Comparison of ENCODE assay signal across 1 cellular context in genomic region chr16:72073831-72074230, GRCh38.
TF ChIP-seq lines count a peak whose summit lies in the region.

No MANE protein-coding gene starts in this region.

TF ChIP-seq in IMR-90, 13 proteins besides CTCF, POLR2A, EP300 and RAD21:
- TF ChIP-seq USF2 (IDR thresholded peaks at IDR 0.05; ENCODE audit: low read depth, low read length) (no peak), MAFK (IDR thresholded peaks at IDR 0.05; ENCODE audit: low read depth, low read length) (no peak), MXI1 (IDR thresholded peaks at IDR 0.05; ENCODE audit: borderline replicate concordance, low read depth, low read length) (no peak), CHD1 (IDR thresholded peaks at IDR 0.05; ENCODE audit: low read depth, low read length) (no peak), CEBPB (IDR thresholded peaks at IDR 0.05; ENCODE audit: low read depth, low read length) (no peak), RCOR1 (IDR thresholded peaks at IDR 0.05; ENCODE audit: insufficient replicate concordance, low read length) (no peak), ELK1 (IDR thresholded peaks at IDR 0.05; ENCODE audit: borderline replicate concordance, low read depth, low read length) (no peak), NFE2L2 (IDR thresholded peaks at IDR 0.05; ENCODE audit: low read depth, low read length) (no peak), MAZ (IDR thresholded peaks at IDR 0.05; ENCODE audit: borderline replicate concordance, low read depth, low read length) (no peak), FOS (IDR thresholded peaks at IDR 0.05; ENCODE audit: low read depth, low read length) (no peak), SMC3 (IDR thresholded peaks at IDR 0.05; ENCODE audit: low read depth, low read length) (no peak), RFX5 (IDR thresholded peaks at IDR 0.05; ENCODE audit: low read depth, low read length) (no peak)
TF ChIP-seq in IMR-90: peak in this region for 0.
